11 cellular contexts compared by ENCODE assay signal in genomic region chr5:133273661-133274596, GRCh38.
DNase-seq lines count a peak whose midpoint lies in the region; ATAC-seq, FAIRE-seq and TF ChIP-seq lines count a peak whose summit lies in the region.
"Had no signal": no experiment of that assay in that cellular context is flagged by ENCODE, and none has a peak within 500 bp of the region (broad histone marks: within the 10 kb centered on the region; RNA-seq: fewer than 3 reads in every experiment).

No MANE protein-coding gene starts in this region.

- peak overlapping the region; percentile 42 for H3K27ac ChIP-seq in SJCRH30
- H3K27ac ChIP-seq: WERI-Rb-1 had no signal

- no peak overlapping the region for H3K4me3 ChIP-seq in SJCRH30
- no peak overlapping the region for H3K4me3 ChIP-seq in fibroblast of villous mesenchyme (ENCODE audit: low read depth, low read length)
- H3K4me3 ChIP-seq in skeletal muscle cell (ENCODE audit: low read depth, low read length): no peak overlapping the region

- H3K4me1 ChIP-seq in SJCRH30: peaks cover 32% of the 10 kb centered on the region

- no peaks in the 10 kb centered on the region for H3K27me3 ChIP-seq in SJCRH30

- H3K36me3 ChIP-seq in SJCRH30: no peaks in the 10 kb centered on the region
- H3K36me3 ChIP-seq: WERI-Rb-1 had no signal

- TF ChIP-seq CTCF in fibroblast of villous mesenchyme (IDR thresholded peaks at IDR 0.05; ENCODE audit: insufficient read depth, low read depth, low read length): no peak

- TF ChIP-seq POLR2A in H54 (IDR thresholded peaks at IDR 0.05; ENCODE audit: low read depth, low read length): no peak

- DNase-seq in H54 (ENCODE audit: insufficient read length, low spot score) (peak; percentile 51), SJCRH30 (peak; percentile 84 to 89), fibroblast of villous mesenchyme (ENCODE audit: low read depth) (peak; percentile 6), skeletal muscle cell (ENCODE audit: low read depth) (peak; percentile 45), NCI-H748 (lab: John Stamatoyannopoulos, UW; ENCODE audit: unreplicated experiment) (no peak), MV-4-11 (lab: John Stamatoyannopoulos, UW) (no peak)
- DNase-seq: activated CD8-positive, alpha-beta memory T cell treated with anti-CD3 and anti-CD28 coated beads, Interleukin-2, amount 50 U/mL, for 4 hours; KG1 had no signal

- no peak for ATAC-seq in GM19463 (IDR thresholded peaks at IDR 0.05; ENCODE audit: unreplicated experiment)
- ATAC-seq: activated naive CD4-positive, alpha-beta T cell treated with anti-CD3 and anti-CD28 coated beads, Interleukin-2, amount 50 U/mL, for 72 hours had no signal

- FAIRE-seq in H54 (lab: Jason Lieb, UNC): no peak

- no peaks in the 10 kb centered on the region for H3K9me3 ChIP-seq in SJCRH30 (replicated peaks)

Comparison
In these comparisons a context has a peak if more than half of its experiments do, and no peak if none do; other contexts are left out.
1. DNase-seq: peak in H54 (single experiment), SJCRH30 (2 of 2), fibroblast of villous mesenchyme (single experiment) and skeletal muscle cell (single experiment); none in NCI-H748 (single experiment) and MV-4-11 (single experiment).